8 cellular contexts compared by ENCODE assay signal in genomic region chr10:329361-330099, GRCh38.
DNase-seq lines count a peak whose midpoint lies in the region; ATAC-seq and TF ChIP-seq lines count a peak whose summit lies in the region.

No MANE protein-coding gene starts in this region.

- H3K79me2 ChIP-seq in GM23248 (ENCODE audit: insufficient read depth): no peaks in the 10 kb centered on the region

- no peak for TF ChIP-seq CTCF in foreskin fibroblast (IDR thresholded peaks at IDR 0.05; ENCODE audit: low read depth, low read length)
- TF ChIP-seq CTCF in nephron progenitor cell (IDR thresholded peaks at IDR 0.05): no peak
- TF ChIP-seq CTCF in GM20000 (IDR thresholded peaks at IDR 0.05; ENCODE audit: extremely low read depth, missing control alignments): no peak

- H3K4me1 Mint-ChIP-seq in activated T-helper 1 cell treated with anti-CD3 and anti-CD28 coated beads, Interleukin-12 subunit alpha, Interleukin-12 subunit beta, Interleukin-2, Interleukin-4 antibody, amounts not matched to agents 30 ng/mL and 10 ng/mL and 1 ng/mL, durations not matched to agents 14 hours and 24 hours and 36 hours (ENCODE audit: low read depth): peaks cover 24% of the 10 kb centered on the region
- H3K4me1 Mint-ChIP-seq in nephron progenitor cell: peaks cover 15% of the 10 kb centered on the region

- H3K36me3 Mint-ChIP-seq in activated T-helper 1 cell treated with anti-CD3 and anti-CD28 coated beads, Interleukin-12 subunit alpha, Interleukin-12 subunit beta, Interleukin-2, Interleukin-4 antibody, amounts not matched to agents 30 ng/mL and 10 ng/mL and 1 ng/mL, durations not matched to agents 14 hours and 24 hours and 36 hours (ENCODE audit: low read depth): peaks cover 2% of the 10 kb centered on the region
- H3K36me3 Mint-ChIP-seq in nephron progenitor cell (ENCODE audit: low read depth): peaks cover 47% of the 10 kb centered on the region

- in situ Hi-C loops in ACHN (cut with HindIII; ENCODE audit: low pct_ligation_motif_present, low pct_unique_long_range_greater_than_20kb, low sequenced_read_pairs): no loop called here
- in situ Hi-C loops in GM23248 (cut with MboI): no loop called here

- H3K27ac ChIP-seq in GM23248: peak overlapping the region; percentile 91

- no peaks in the 10 kb centered on the region for H3K9me3 ChIP-seq in GM23248 (ENCODE audit: low read depth)

- H3K9me2 ChIP-seq in GM23248 (ENCODE audit: insufficient read depth): no peaks in the 10 kb centered on the region

- no peaks in the 10 kb centered on the region for H3K27me3 Mint-ChIP-seq in activated T-helper 1 cell treated with anti-CD3 and anti-CD28 coated beads, Interleukin-12 subunit alpha, Interleukin-12 subunit beta, Interleukin-2, Interleukin-4 antibody, amounts not matched to agents 30 ng/mL and 10 ng/mL and 1 ng/mL, durations not matched to agents 14 hours and 24 hours and 36 hours (ENCODE audit: insufficient read depth)
- H3K27me3 Mint-ChIP-seq in nephron progenitor cell (ENCODE audit: low read depth, poor library complexity): no peaks in the 10 kb centered on the region

- H3K4me3 ChIP-seq in GM23248 (peak overlapping the region; percentile 69), foreskin fibroblast (ENCODE audit: low read depth in 1 of 2, low read length in 2 of 2) (peak overlapping the region; percentile 10 to 44)

- no peak for ATAC-seq in HG03175 (IDR thresholded peaks at IDR 0.05; ENCODE audit: unreplicated experiment)

- intact Hi-C loops in activated T-helper 1 cell treated with anti-CD3 and anti-CD28 coated beads, Interleukin-12 subunit alpha, Interleukin-12 subunit beta, Interleukin-2, Interleukin-4 antibody, amounts not matched to agents 30 ng/mL and 10 ng/mL and 1 ng/mL, durations not matched to agents 14 hours and 24 hours and 36 hours (cut with micrococcal nuclease): no loop called here

- WGBS in GM23248 (ENCODE audit: low coverage in 1 of 2, low lambda C conversion rate in 2 of 2, missing lambda C conversion rate in 2 of 2), 2 experiments: 1 to 2% methylated on average over 15 of the region's 15 CpGs

- H3K9me3 Mint-ChIP-seq in activated T-helper 1 cell treated with anti-CD3 and anti-CD28 coated beads, Interleukin-12 subunit alpha, Interleukin-12 subunit beta, Interleukin-2, Interleukin-4 antibody, amounts not matched to agents 30 ng/mL and 10 ng/mL and 1 ng/mL, durations not matched to agents 14 hours and 24 hours and 36 hours: no peaks in the 10 kb centered on the region
- no peaks in the 10 kb centered on the region for H3K9me3 Mint-ChIP-seq in nephron progenitor cell

- peaks cover 20% of the 10 kb centered on the region for H3K4me1 ChIP-seq in GM23248 (ENCODE audit: insufficient read depth)

- DNase-seq in ACHN (peak; percentile 93), GM23248 (peak; percentile 98), NCI-H526 (lab: John Stamatoyannopoulos, UW) (peak; percentile 61 to 73), foreskin fibroblast (peak; percentile 92 to 97), nephron progenitor cell (no peak), GM20000 (ENCODE audit: low spot score) (no peak)
- no peak for DNase-seq in activated T-helper 1 cell treated with anti-CD3 and anti-CD28 coated beads, Interleukin-12 subunit alpha, Interleukin-12 subunit beta, Interleukin-2, Interleukin-4 antibody, amounts not matched to agents 30 ng/mL and 10 ng/mL and 1 ng/mL, durations not matched to agents 14 hours and 24 hours and 36 hours (ENCODE audit: low spot score)

- H3K36me3 ChIP-seq in GM23248 (ENCODE audit: low read depth): 0 out of 2 replicates have a peak, but pooled peaks cover 9% of the 10 kb centered on the region

- H4K20me1 ChIP-seq in GM23248 (ENCODE audit: insufficient read depth): no peaks in the 10 kb centered on the region

- peak overlapping the region; percentile 89 for H3K4me2 ChIP-seq in GM23248 (ENCODE audit: unreplicated experiment)

- H3K27ac Mint-ChIP-seq in activated T-helper 1 cell treated with anti-CD3 and anti-CD28 coated beads, Interleukin-12 subunit alpha, Interleukin-12 subunit beta, Interleukin-2, Interleukin-4 antibody, amounts not matched to agents 30 ng/mL and 10 ng/mL and 1 ng/mL, durations not matched to agents 14 hours and 24 hours and 36 hours: peak overlapping the region; percentile 11
- H3K27ac Mint-ChIP-seq in nephron progenitor cell: peak overlapping the region; percentile 99

- no peak overlapping the region for H3K4me3 Mint-ChIP-seq in activated T-helper 1 cell treated with anti-CD3 and anti-CD28 coated beads, Interleukin-12 subunit alpha, Interleukin-12 subunit beta, Interleukin-2, Interleukin-4 antibody, amounts not matched to agents 30 ng/mL and 10 ng/mL and 1 ng/mL, durations not matched to agents 14 hours and 24 hours and 36 hours
- peak overlapping the region; percentile 1 for H3K4me3 Mint-ChIP-seq in nephron progenitor cell

- H3F3A ChIP-seq in GM23248 (ENCODE audit: insufficient read depth): peaks cover 31% of the 10 kb centered on the region

- peak overlapping the region; percentile 81 for H3K9ac ChIP-seq in GM23248

- H3K27me3 ChIP-seq in GM23248 (replicated peaks; ENCODE audit: insufficient read depth): no peaks in the 10 kb centered on the region

- H2AFZ ChIP-seq in GM23248: peak overlapping the region; percentile 75

Comparison
In these comparisons a context has a peak if more than half of its experiments do, and no peak if none do; other contexts are left out.
1. DNase-seq: peak in ACHN (single experiment), GM23248 (single experiment), NCI-H526 (2 of 2) and foreskin fibroblast (2 of 2); none in activated T-helper 1 cell treated with anti-CD3 and anti-CD28 coated beads, Interleukin-12 subunit alpha, Interleukin-12 subunit beta, Interleukin-2, Interleukin-4 antibody, amounts not matched to agents 30 ng/mL and 10 ng/mL and 1 ng/mL, durations not matched to agents 14 hours and 24 hours and 36 hours (single experiment), nephron progenitor cell (single experiment) and GM20000 (single experiment).